25 cellular contexts compared by ENCODE assay signal in genomic region chr3:37820213-37820612, GRCh38.
"Had no signal": no experiment of that assay in that cellular context is flagged by ENCODE, and none has a peak within 500 bp of the region (broad histone marks: within the 10 kb centered on the region; RNA-seq: fewer than 3 reads in every experiment).

No MANE protein-coding gene starts in this region.

- H3K4me2 ChIP-seq: PC-9 had no signal

- H3K27ac Mint-ChIP-seq: activated CD4-positive, alpha-beta memory T cell treated with anti-CD3 and anti-CD28 coated beads, Interleukin-2, amount 10 ng/mL, durations not matched to agents 7 days and 5 days; activated CD4-positive, alpha-beta T cell treated with anti-CD3 and anti-CD28 coated beads for 36 hours; activated naive CD4-positive, alpha-beta T cell treated with anti-CD3 and anti-CD28 coated beads for 36 hours; activated naive CD8-positive, alpha-beta T cell; activated T-helper 17 cell treated with anti-CD3 and anti-CD28 coated beads, Interleukin-2, amount 50 U/mL, for 72 hours; brain; T-cell had no signal

- H3K27ac ChIP-seq: PC-9, WERI-Rb-1 had no signal

- H3K4me1 Mint-ChIP-seq: activated CD4-positive, alpha-beta memory T cell treated with anti-CD3 and anti-CD28 coated beads, Interleukin-2, amount 10 ng/mL, durations not matched to agents 7 days and 5 days; activated CD4-positive, alpha-beta T cell treated with anti-CD3 and anti-CD28 coated beads for 36 hours; activated T-helper 17 cell treated with anti-CD3 and anti-CD28 coated beads, Interleukin-2, amount 50 U/mL, for 72 hours; T-cell had no signal

- H3K9me3 Mint-ChIP-seq: activated CD4-positive, alpha-beta memory T cell treated with anti-CD3 and anti-CD28 coated beads, Interleukin-2, amount 10 ng/mL, durations not matched to agents 7 days and 5 days; activated naive CD4-positive, alpha-beta T cell treated with anti-CD3 and anti-CD28 coated beads for 36 hours; activated T-helper 17 cell treated with anti-CD3 and anti-CD28 coated beads, Interleukin-2, amount 50 U/mL, for 72 hours; brain; T-cell had no signal

- H3K4me3 Mint-ChIP-seq: activated CD4-positive, alpha-beta memory T cell treated with anti-CD3 and anti-CD28 coated beads, Interleukin-2, amount 10 ng/mL, durations not matched to agents 7 days and 5 days; activated CD4-positive, alpha-beta T cell treated with anti-CD3 and anti-CD28 coated beads for 36 hours; activated naive CD4-positive, alpha-beta T cell treated with anti-CD3 and anti-CD28 coated beads for 36 hours; activated naive CD8-positive, alpha-beta T cell; activated T-helper 17 cell treated with anti-CD3 and anti-CD28 coated beads, Interleukin-2, amount 50 U/mL, for 72 hours; brain; T-cell had no signal

- H3K36me3 ChIP-seq: WERI-Rb-1 had no signal

- ATAC-seq: activated CD4-positive, alpha-beta T cell treated with anti-CD3 and anti-CD28 coated beads for 36 hours; activated T-helper 17 cell treated with anti-CD3 and anti-CD28 coated beads, Interleukin-2, amount 50 U/mL, for 72 hours; T-cell had no signal

- DNase-seq: activated CD4-positive, alpha-beta memory T cell treated with anti-CD3 and anti-CD28 coated beads, Interleukin-2, amount 10 ng/mL, durations not matched to agents 7 days and 5 days; activated CD4-positive, alpha-beta T cell treated with anti-CD3 and anti-CD28 coated beads for 36 hours; activated CD4-positive, alpha-beta T cell treated with anti-CD3 and anti-CD28 coated beads, Interleukin-2, amount 50 U/mL, for 1 hour; activated gamma-delta T cell; activated naive CD4-positive, alpha-beta T cell treated with anti-CD3 and anti-CD28 coated beads for 36 hours; activated T-cell treated with anti-CD3 and anti-CD28 coated beads for 4 hours; activated T-cell treated with anti-CD3 and anti-CD28 coated beads, Interleukin-2, amount 50 U/mL, for 48 hours; amygdala; IMR-90; KBM-7; NCI-H1048; NCI-H146; NCI-H187 treated with DMSO at 0.1 percent for 48 hours; NCI-H2081 treated with DMSO at 0.1 percent for 48 hours; NCI-H446; NCI-H524; PC-9; SHP77 treated with DMSO at 0.1 percent for 48 hours; T-cell; T-helper 2 cell; T1000; WERI-Rb-1 had no signal

- H2AFZ ChIP-seq: PC-9 had no signal

- H3K4me3 ChIP-seq: PC-9 had no signal

- H3K36me3 Mint-ChIP-seq: activated naive CD8-positive, alpha-beta T cell; T-cell had no signal

- H3K27me3 Mint-ChIP-seq: activated CD4-positive, alpha-beta T cell treated with anti-CD3 and anti-CD28 coated beads for 36 hours; brain had no signal
